1 cellular context compared by ENCODE assay signal in the genomic region with DNA sequence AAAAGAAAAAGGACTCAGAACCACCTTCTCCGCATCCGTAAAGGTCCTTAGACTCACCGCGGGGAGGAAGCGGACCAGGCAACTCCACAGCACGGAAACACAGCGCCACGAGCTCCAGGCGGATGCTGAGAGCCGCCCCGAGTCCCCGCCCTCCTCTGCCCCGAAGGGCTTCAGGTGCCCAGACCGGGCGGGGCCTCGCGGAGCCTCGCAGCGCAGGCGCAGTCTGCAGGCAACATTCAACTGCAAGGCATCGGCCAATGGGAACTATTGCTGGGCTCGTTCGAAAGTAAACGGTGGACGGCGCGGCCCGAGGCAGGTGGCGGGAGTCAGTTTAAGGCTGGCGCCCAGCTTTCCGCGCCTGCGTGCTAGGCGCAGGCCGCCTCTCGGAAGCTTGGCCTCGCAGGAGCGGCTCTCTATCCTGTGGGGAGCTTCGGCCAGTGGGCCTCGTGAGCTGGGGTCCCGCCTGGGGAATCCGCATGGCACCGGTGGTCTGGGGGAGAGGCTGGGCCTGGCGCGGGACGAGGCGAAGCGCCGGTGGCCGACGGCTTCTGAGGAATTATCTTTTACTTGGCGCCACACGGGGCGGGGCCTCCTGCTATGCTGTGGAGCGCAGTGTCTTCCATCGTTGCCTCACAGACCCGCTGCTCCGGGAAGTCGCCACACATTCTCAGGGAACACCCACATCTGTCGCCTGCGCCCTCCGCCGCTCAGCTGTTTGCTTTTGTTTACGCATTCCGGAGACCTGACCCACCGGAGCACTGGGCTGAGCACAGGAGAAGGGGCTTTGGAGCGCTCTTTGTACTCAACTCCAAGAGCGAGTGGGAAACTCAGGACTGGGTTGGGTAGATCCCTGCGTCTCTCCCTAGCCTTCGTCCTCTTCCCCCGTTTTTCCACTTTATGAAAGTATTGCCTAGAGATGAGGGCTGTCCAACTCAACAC.
TF ChIP-seq lines count a peak whose summit lies in the region.

A gene with protein sequence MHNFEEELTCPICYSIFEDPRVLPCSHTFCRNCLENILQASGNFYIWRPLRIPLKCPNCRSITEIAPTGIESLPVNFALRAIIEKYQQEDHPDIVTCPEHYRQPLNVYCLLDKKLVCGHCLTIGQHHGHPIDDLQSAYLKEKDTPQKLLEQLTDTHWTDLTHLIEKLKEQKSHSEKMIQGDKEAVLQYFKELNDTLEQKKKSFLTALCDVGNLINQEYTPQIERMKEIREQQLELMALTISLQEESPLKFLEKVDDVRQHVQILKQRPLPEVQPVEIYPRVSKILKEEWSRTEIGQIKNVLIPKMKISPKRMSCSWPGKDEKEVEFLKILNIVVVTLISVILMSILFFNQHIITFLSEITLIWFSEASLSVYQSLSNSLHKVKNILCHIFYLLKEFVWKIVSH (minus strand): TSS at position 127 of the 939 bp plus-strand sequence. CDS start 10,603 bp downstream, outside the sequence.

TF ChIP-seq in WTC11, 78 proteins besides CTCF, POLR2A, EP300 and RAD21 (continued from another document and continues in another):
- TF ChIP-seq, protein P1, sequence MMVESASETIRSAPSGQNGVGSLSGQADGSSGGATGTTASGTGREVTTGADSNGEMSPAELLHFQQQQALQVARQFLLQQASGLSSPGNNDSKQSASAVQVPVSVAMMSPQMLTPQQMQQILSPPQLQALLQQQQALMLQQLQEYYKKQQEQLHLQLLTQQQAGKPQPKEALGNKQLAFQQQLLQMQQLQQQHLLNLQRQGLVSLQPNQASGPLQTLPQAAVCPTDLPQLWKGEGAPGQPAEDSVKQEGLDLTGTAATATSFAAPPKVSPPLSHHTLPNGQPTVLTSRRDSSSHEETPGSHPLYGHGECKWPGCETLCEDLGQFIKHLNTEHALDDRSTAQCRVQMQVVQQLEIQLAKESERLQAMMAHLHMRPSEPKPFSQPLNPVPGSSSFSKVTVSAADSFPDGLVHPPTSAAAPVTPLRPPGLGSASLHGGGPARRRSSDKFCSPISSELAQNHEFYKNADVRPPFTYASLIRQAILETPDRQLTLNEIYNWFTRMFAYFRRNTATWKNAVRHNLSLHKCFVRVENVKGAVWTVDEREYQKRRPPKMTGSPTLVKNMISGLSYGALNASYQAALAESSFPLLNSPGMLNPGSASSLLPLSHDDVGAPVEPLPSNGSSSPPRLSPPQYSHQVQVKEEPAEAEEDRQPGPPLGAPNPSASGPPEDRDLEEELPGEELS (CRISPR knock-in tag; IDR thresholded peaks at IDR 0.05) = peak; percentile 91
- TF ChIP-seq JUN (CRISPR knock-in tag; IDR thresholded peaks at IDR 0.05) (peak; percentile 96), CREB1 (CRISPR knock-in tag; IDR thresholded peaks at IDR 0.05) (peak; percentile 99), ZNF281 (CRISPR knock-in tag; IDR thresholded peaks at IDR 0.05) (peak; percentile 99), TEAD1 (CRISPR knock-in tag; IDR thresholded peaks at IDR 0.05) (peak; percentile 49), TP53 (CRISPR knock-in tag; IDR thresholded peaks at IDR 0.05) (peak; percentile 99), IRF2 (CRISPR knock-in tag; IDR thresholded peaks at IDR 0.05; ENCODE audit: borderline replicate concordance, low read depth) (no peak), RELA (CRISPR knock-in tag; IDR thresholded peaks at IDR 0.05; ENCODE audit: borderline replicate concordance) (peak; percentile 97), ZNF232 (CRISPR knock-in tag; IDR thresholded peaks at IDR 0.05) (peak; percentile 99), OVOL2 (CRISPR knock-in tag; IDR thresholded peaks at IDR 0.05; ENCODE audit: borderline replicate concordance) (no peak), HMGXB4 (CRISPR knock-in tag; IDR thresholded peaks at IDR 0.05) (peak; percentile 98), NR3C1 (CRISPR knock-in tag; conservative IDR thresholded peaks at IDR 0.05; ENCODE audit: low read depth) (peak; percentile 98), NFE2L1 (CRISPR knock-in tag; IDR thresholded peaks at IDR 0.05) (peak; percentile 97), HMGA2 (CRISPR knock-in tag; IDR thresholded peaks at IDR 0.05) (no peak), FOXP1 (CRISPR knock-in tag; IDR thresholded peaks at IDR 0.05; ENCODE audit: borderline replicate concordance) (peak; percentile 100), GRHL2 (CRISPR knock-in tag; IDR thresholded peaks at IDR 0.05; ENCODE audit: insufficient replicate concordance, severe bottlenecking) (no peak), ZSCAN18 (CRISPR knock-in tag; IDR thresholded peaks at IDR 0.05) (no peak), ETV6 (CRISPR knock-in tag; IDR thresholded peaks at IDR 0.05) (peak; percentile 94), ZNF138 (CRISPR knock-in tag; conservative IDR thresholded peaks at IDR 0.05) (peak; percentile 99), SP1 (CRISPR knock-in tag; conservative IDR thresholded peaks at IDR 0.05) (0 out of 2 replicates have a peak, but pooled peaks have one; percentile 83), NR1H2 (CRISPR knock-in tag; IDR thresholded peaks at IDR 0.05) (peak; percentile 91), MLX (CRISPR knock-in tag; IDR thresholded peaks at IDR 0.05) (peak; percentile 93; the same call in 1 of the 2 replicates), AFF4 (CRISPR knock-in tag; IDR thresholded peaks at IDR 0.05; ENCODE audit: borderline replicate concordance) (peak; percentile 100), ZNF263 (CRISPR knock-in tag; IDR thresholded peaks at IDR 0.05; ENCODE audit: low read depth) (peak; percentile 89), ZNF423 (CRISPR knock-in tag; IDR thresholded peaks at IDR 0.05) (no peak), ZNF317 (CRISPR knock-in tag; IDR thresholded peaks at IDR 0.05; ENCODE audit: borderline replicate concordance, low read depth) (peak; percentile 87), NFATC4 (CRISPR knock-in tag; IDR thresholded peaks at IDR 0.05) (peak; percentile 59; the same call in 1 of the 2 replicates), SMAD4 (CRISPR knock-in tag; IDR thresholded peaks at IDR 0.05) (peak; percentile 91), GABPB1 (CRISPR knock-in tag; IDR thresholded peaks at IDR 0.05) (no peak), ATF1 (CRISPR knock-in tag; IDR thresholded peaks at IDR 0.05) (peak; percentile 96), ZNF219 (CRISPR knock-in tag; IDR thresholded peaks at IDR 0.05; ENCODE audit: borderline replicate concordance) (no peak; the same call in 1 of the 2 replicates), KAT7 (CRISPR knock-in tag; IDR thresholded peaks at IDR 0.05; ENCODE audit: borderline replicate concordance) (peak; percentile 84)
- TF ChIP-seq, protein P2, sequence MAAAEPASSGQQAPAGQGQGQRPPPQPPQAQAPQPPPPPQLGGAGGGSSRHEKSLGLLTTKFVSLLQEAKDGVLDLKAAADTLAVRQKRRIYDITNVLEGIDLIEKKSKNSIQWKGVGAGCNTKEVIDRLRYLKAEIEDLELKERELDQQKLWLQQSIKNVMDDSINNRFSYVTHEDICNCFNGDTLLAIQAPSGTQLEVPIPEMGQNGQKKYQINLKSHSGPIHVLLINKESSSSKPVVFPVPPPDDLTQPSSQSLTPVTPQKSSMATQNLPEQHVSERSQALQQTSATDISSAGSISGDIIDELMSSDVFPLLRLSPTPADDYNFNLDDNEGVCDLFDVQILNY (CRISPR knock-in tag; IDR thresholded peaks at IDR 0.05) = peak; percentile 100
- TF ChIP-seq, protein P3, sequence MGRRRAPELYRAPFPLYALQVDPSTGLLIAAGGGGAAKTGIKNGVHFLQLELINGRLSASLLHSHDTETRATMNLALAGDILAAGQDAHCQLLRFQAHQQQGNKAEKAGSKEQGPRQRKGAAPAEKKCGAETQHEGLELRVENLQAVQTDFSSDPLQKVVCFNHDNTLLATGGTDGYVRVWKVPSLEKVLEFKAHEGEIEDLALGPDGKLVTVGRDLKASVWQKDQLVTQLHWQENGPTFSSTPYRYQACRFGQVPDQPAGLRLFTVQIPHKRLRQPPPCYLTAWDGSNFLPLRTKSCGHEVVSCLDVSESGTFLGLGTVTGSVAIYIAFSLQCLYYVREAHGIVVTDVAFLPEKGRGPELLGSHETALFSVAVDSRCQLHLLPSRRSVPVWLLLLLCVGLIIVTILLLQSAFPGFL (CRISPR knock-in tag; IDR thresholded peaks at IDR 0.05; ENCODE audit: borderline replicate concordance) = peak; percentile 87; the same call in 1 of the 2 replicates
- TF ChIP-seq, protein P4, sequence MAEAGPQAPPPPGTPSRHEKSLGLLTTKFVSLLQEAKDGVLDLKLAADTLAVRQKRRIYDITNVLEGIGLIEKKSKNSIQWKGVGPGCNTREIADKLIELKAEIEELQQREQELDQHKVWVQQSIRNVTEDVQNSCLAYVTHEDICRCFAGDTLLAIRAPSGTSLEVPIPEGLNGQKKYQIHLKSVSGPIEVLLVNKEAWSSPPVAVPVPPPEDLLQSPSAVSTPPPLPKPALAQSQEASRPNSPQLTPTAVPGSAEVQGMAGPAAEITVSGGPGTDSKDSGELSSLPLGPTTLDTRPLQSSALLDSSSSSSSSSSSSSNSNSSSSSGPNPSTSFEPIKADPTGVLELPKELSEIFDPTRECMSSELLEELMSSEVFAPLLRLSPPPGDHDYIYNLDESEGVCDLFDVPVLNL (CRISPR knock-in tag; IDR thresholded peaks at IDR 0.05; ENCODE audit: borderline replicate concordance, low read depth) = peak; percentile 100
- TF ChIP-seq, protein P5, sequence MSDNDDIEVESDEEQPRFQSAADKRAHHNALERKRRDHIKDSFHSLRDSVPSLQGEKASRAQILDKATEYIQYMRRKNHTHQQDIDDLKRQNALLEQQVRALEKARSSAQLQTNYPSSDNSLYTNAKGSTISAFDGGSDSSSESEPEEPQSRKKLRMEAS (CRISPR knock-in tag; IDR thresholded peaks at IDR 0.05) = peak; percentile 100
- TF ChIP-seq, protein P6, sequence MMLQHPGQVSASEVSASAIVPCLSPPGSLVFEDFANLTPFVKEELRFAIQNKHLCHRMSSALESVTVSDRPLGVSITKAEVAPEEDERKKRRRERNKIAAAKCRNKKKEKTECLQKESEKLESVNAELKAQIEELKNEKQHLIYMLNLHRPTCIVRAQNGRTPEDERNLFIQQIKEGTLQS (CRISPR knock-in tag; conservative IDR thresholded peaks at IDR 0.05) = peak; percentile 68; the same call in 1 of the 2 replicates
